Comparison of ENCODE assay signal across 9 cellular contexts in genomic region chr1:154906621-154907081, GRCh38. TPM values are rescaled to one million over a fixed set of nuclear protein-coding genes. Genes with fewer than 3 reads are reported as not detected.
A peak's percentile ranks its signal among the peaks of the same experiment; 100 is the strongest.
DNase-seq lines count a peak whose midpoint lies in the region; ATAC-seq, FAIRE-seq and TF ChIP-seq lines count a peak whose summit lies in the region.
"Had no signal": no experiment of that assay in that cellular context is flagged by ENCODE, and none has a peak within 500 bp of the region (broad histone marks: within the 10 kb centered on the region; RNA-seq: fewer than 3 reads in every experiment).

No MANE protein-coding gene starts in this region.

- H3K36me3 ChIP-seq in effector memory CD4-positive, alpha-beta T cell (ENCODE audit: control insufficient read depth, insufficient read depth, low read length), result no peaks in the 10 kb centered on the region

- no peaks in the 10 kb centered on the region for H3K27me3 ChIP-seq in effector memory CD4-positive, alpha-beta T cell (replicated peaks; ENCODE audit: control insufficient read depth, insufficient read depth, low read length, poor library complexity, severe bottlenecking)

- CTCF ChIA-PET in activated CD8-positive, alpha-beta T cell treated with anti-CD3 and anti-CD28 coated beads for 36 hours (lab: Charles Lee), result interaction anchor here (0.6 to 2.8 kb wide), 7 partner anchors 15 to 115 kb away, joined by 3 to 9 read pairs (median 3); partner anchors contain the start of gene PMVK
- CTCF ChIA-PET in activated CD8-positive, alpha-beta T cell treated with anti-CD3 and anti-CD28 coated beads, Interleukin-2, amount 10 ng/mL, durations not matched to agents 7 days and 5 days (lab: Charles Lee), result interaction anchor here (1.0 to 1.4 kb wide), 2 partner anchors 93 to 178 kb away, joined by 3 to 4 read pairs; no protein-coding TSS in a partner anchor
- CTCF ChIA-PET in WTC11 (lab: Charles Lee), result interaction anchor here (0.5 to 2.4 kb wide), 16 partner anchors 15 to 347 kb away, joined by 3 to 14 read pairs (median 6); partner anchors contain the start of genes ADAM15 and PMVK

- H3K36me3 Mint-ChIP-seq in activated CD8-positive, alpha-beta T cell treated with anti-CD3 and anti-CD28 coated beads for 36 hours (ENCODE audit: low read depth), result no peaks in the 10 kb centered on the region
- H3K36me3 Mint-ChIP-seq in activated CD8-positive, alpha-beta T cell treated with anti-CD3 and anti-CD28 coated beads, Interleukin-2, amount 10 ng/mL, durations not matched to agents 7 days and 5 days (ENCODE audit: low read depth), result no peaks in the 10 kb centered on the region
- H3K36me3 Mint-ChIP-seq in WTC11, result peaks cover 19% of the 10 kb centered on the region

- TF ChIP-seq CTCF in activated CD8-positive, alpha-beta T cell treated with anti-CD3 and anti-CD28 coated beads for 36 hours (IDR thresholded peaks at IDR 0.05), result peak; percentile 32
- no peak for TF ChIP-seq CTCF in WTC11 (IDR thresholded peaks at IDR 0.05)

- no peak for DNase-seq in activated CD8-positive, alpha-beta T cell treated with anti-CD3 and anti-CD28 coated beads for 36 hours
- no peak for DNase-seq in activated CD8-positive, alpha-beta T cell treated with anti-CD3 and anti-CD28 coated beads, Interleukin-2, amount 10 ng/mL, durations not matched to agents 7 days and 5 days
- DNase-seq in WTC11 (ENCODE audit: low spot score), result peak; percentile 15
- no peak for DNase-seq in left ventricle myocardium superior
- DNase-seq in GM12891 (ENCODE audit: insufficient read length, low spot score), result no peak
- DNase-seq in effector memory CD4-positive, alpha-beta T cell, result no peak

- no peak for TF ChIP-seq POLR2A in GM12891 (IDR thresholded peaks at IDR 0.05; ENCODE audit: low read depth, low read length)

- H3K27me3 Mint-ChIP-seq in activated CD8-positive, alpha-beta T cell treated with anti-CD3 and anti-CD28 coated beads for 36 hours, result no peaks in the 10 kb centered on the region
- H3K27me3 Mint-ChIP-seq in activated CD8-positive, alpha-beta T cell treated with anti-CD3 and anti-CD28 coated beads, Interleukin-2, amount 10 ng/mL, durations not matched to agents 7 days and 5 days (ENCODE audit: low read depth), result peaks cover 3% of the 10 kb centered on the region
- peaks cover 8% of the 10 kb centered on the region for H3K27me3 Mint-ChIP-seq in WTC11 (ENCODE audit: low read depth)
- H3K27me3 Mint-ChIP-seq: CD4-positive, CD25-positive, alpha-beta regulatory T cell had no signal

- no peak overlapping the region for H3K4me3 Mint-ChIP-seq in activated CD8-positive, alpha-beta T cell treated with anti-CD3 and anti-CD28 coated beads for 36 hours
- no peak overlapping the region for H3K4me3 Mint-ChIP-seq in activated CD8-positive, alpha-beta T cell treated with anti-CD3 and anti-CD28 coated beads, Interleukin-2, amount 10 ng/mL, durations not matched to agents 7 days and 5 days
- H3K4me3 Mint-ChIP-seq in WTC11, result no peak overlapping the region
- H3K4me3 Mint-ChIP-seq: CD4-positive, CD25-positive, alpha-beta regulatory T cell had no signal

- no peak for FAIRE-seq in GM12891 (lab: Jason Lieb, UNC)

- no peak overlapping the region for H3K4me3 ChIP-seq in effector memory CD4-positive, alpha-beta T cell (ENCODE audit: insufficient read depth, low read depth, low read length, poor library complexity, severe bottlenecking)

- no peak overlapping the region for H3K27ac Mint-ChIP-seq in activated CD8-positive, alpha-beta T cell treated with anti-CD3 and anti-CD28 coated beads for 36 hours
- no peak overlapping the region for H3K27ac Mint-ChIP-seq in activated CD8-positive, alpha-beta T cell treated with anti-CD3 and anti-CD28 coated beads, Interleukin-2, amount 10 ng/mL, durations not matched to agents 7 days and 5 days
- no peak overlapping the region for H3K27ac Mint-ChIP-seq in WTC11

- H3K9me3 ChIP-seq in effector memory CD4-positive, alpha-beta T cell (ENCODE audit: control insufficient read depth, low read length), result no peaks in the 10 kb centered on the region

- intact Hi-C loops in activated CD8-positive, alpha-beta T cell treated with anti-CD3 and anti-CD28 coated beads for 36 hours (cut with micrococcal nuclease), result no loop called here
- intact Hi-C loops in left ventricle myocardium superior (cut with micrococcal nuclease), result no loop called here

- H3K4me1 Mint-ChIP-seq in activated CD8-positive, alpha-beta T cell treated with anti-CD3 and anti-CD28 coated beads for 36 hours (ENCODE audit: low read depth), result no peaks in the 10 kb centered on the region
- no peaks in the 10 kb centered on the region for H3K4me1 Mint-ChIP-seq in activated CD8-positive, alpha-beta T cell treated with anti-CD3 and anti-CD28 coated beads, Interleukin-2, amount 10 ng/mL, durations not matched to agents 7 days and 5 days (ENCODE audit: low read depth)
- no peaks in the 10 kb centered on the region for H3K4me1 Mint-ChIP-seq in WTC11
- H3K4me1 Mint-ChIP-seq: CD4-positive, CD25-positive, alpha-beta regulatory T cell had no signal

- POLR2A ChIA-PET in activated CD8-positive, alpha-beta T cell treated with anti-CD3 and anti-CD28 coated beads for 36 hours (lab: Charles Lee), result no interaction called here
- POLR2A ChIA-PET in activated CD8-positive, alpha-beta T cell treated with anti-CD3 and anti-CD28 coated beads, Interleukin-2, amount 10 ng/mL, durations not matched to agents 7 days and 5 days (lab: Charles Lee), result no interaction called here
- POLR2A ChIA-PET in WTC11 (lab: Charles Lee), result no interaction called here

- H3K4me1 ChIP-seq in effector memory CD4-positive, alpha-beta T cell (ENCODE audit: control insufficient read depth, insufficient read depth, low read length, poor library complexity, severe bottlenecking), result no peaks in the 10 kb centered on the region

- H3K27ac ChIP-seq in effector memory CD4-positive, alpha-beta T cell (ENCODE audit: insufficient read depth, low read length, poor library complexity, severe bottlenecking), result no peak overlapping the region

- ATAC-seq in activated CD8-positive, alpha-beta T cell treated with anti-CD3 and anti-CD28 coated beads for 36 hours, result no peak
- no peak for ATAC-seq in activated CD8-positive, alpha-beta T cell treated with anti-CD3 and anti-CD28 coated beads, Interleukin-2, amount 10 ng/mL, durations not matched to agents 7 days and 5 days
- ATAC-seq in WTC11, result peak; percentile 81
- ATAC-seq in left ventricle myocardium superior, result peak; percentile 64
- ATAC-seq in GM21390 (IDR thresholded peaks at IDR 0.05; ENCODE audit: unreplicated experiment), result no peak
- ATAC-seq in GM21737 (IDR thresholded peaks at IDR 0.05; ENCODE audit: unreplicated experiment), result no peak

- H3K9me3 Mint-ChIP-seq in activated CD8-positive, alpha-beta T cell treated with anti-CD3 and anti-CD28 coated beads for 36 hours, result no peaks in the 10 kb centered on the region
- no peaks in the 10 kb centered on the region for H3K9me3 Mint-ChIP-seq in activated CD8-positive, alpha-beta T cell treated with anti-CD3 and anti-CD28 coated beads, Interleukin-2, amount 10 ng/mL, durations not matched to agents 7 days and 5 days (ENCODE audit: insufficient read depth)
- H3K9me3 Mint-ChIP-seq in WTC11, result peaks cover 35% of the 10 kb centered on the region
- H3K9me3 Mint-ChIP-seq: CD4-positive, CD25-positive, alpha-beta regulatory T cell had no signal

TF ChIP-seq in WTC11, 78 proteins besides CTCF, POLR2A, EP300 and RAD21 (continues in another document):
- TF ChIP-seq TEAD4 (CRISPR knock-in tag; IDR thresholded peaks at IDR 0.05) (no peak), HMGA2 (CRISPR knock-in tag; IDR thresholded peaks at IDR 0.05) (no peak), SOX15 (CRISPR knock-in tag; IDR thresholded peaks at IDR 0.05) (no peak), ATF1 (CRISPR knock-in tag; IDR thresholded peaks at IDR 0.05) (no peak)

TF ChIP-seq in GM12891, 5 proteins besides CTCF, POLR2A, EP300 and RAD21:
- TF ChIP-seq POU2F2 (IDR thresholded peaks at IDR 0.05; ENCODE audit: low read depth, low read length), result no peak
- TF ChIP-seq PAX5 (IDR thresholded peaks at IDR 0.05; ENCODE audit: insufficient read depth, low read length, severe bottlenecking), result no peak
- no peak for TF ChIP-seq TAF1 (IDR thresholded peaks at IDR 0.05; ENCODE audit: low read depth, low read length)
- no peak for TF ChIP-seq SPI1 (IDR thresholded peaks at IDR 0.05; ENCODE audit: low read depth, low read length)
- no peak for TF ChIP-seq POLR2AphosphoS5 (IDR thresholded peaks at IDR 0.05; ENCODE audit: low read depth, low read length)

RNA-seq across cellular contexts. Expression of gene PMVK, which starts 29.9 kb away (rescaled TPM):
- 10 to 100 TPM; 32.3 to 33.2 TPM for total RNA-seq in activated CD8-positive, alpha-beta T cell treated with anti-CD3 and anti-CD28 coated beads for 36 hours
- 10 to 100 TPM; 40.9 to 43.8 TPM for total RNA-seq in activated CD8-positive, alpha-beta T cell treated with anti-CD3 and anti-CD28 coated beads, Interleukin-2, amount 10 ng/mL, durations not matched to agents 7 days and 5 days
- 26.8 to 38.7 TPM (median 36.8 TPM) in 3 replicates for total RNA-seq in WTC11 (2021)
- 66.6 TPM for total RNA-seq in left ventricle myocardium superior
- 58.1 TPM for polyA plus RNA-seq in GM12891 (2012; ENCODE audit: low read depth, missing spikeins)

RNA-seq across cellular contexts. Expression of gene KCNN3, which starts 36.6 kb away (rescaled TPM):
- under 1 TPM in 1 of 2 experiments, not detected in 1; 0.11 TPM for total RNA-seq in activated CD8-positive, alpha-beta T cell treated with anti-CD3 and anti-CD28 coated beads for 36 hours
- not detected for total RNA-seq in activated CD8-positive, alpha-beta T cell treated with anti-CD3 and anti-CD28 coated beads, Interleukin-2, amount 10 ng/mL, durations not matched to agents 7 days and 5 days
- total RNA-seq in WTC11 (2021), result 1.3 to 2.1 TPM (median 1.9 TPM) in 3 replicates
- total RNA-seq in left ventricle myocardium superior, result 4.0 TPM
- 8.7 TPM for polyA plus RNA-seq in GM12891 (2012; ENCODE audit: low read depth, missing spikeins)
- polyA plus RNA-seq: CD4-positive, CD25-positive, alpha-beta regulatory T cell had no signal

RNA-seq across cellular contexts. Expression of gene PBXIP1, which starts 49.2 kb away (rescaled TPM):
- 10 to 100 TPM; 17.7 to 19.4 TPM for total RNA-seq in activated CD8-positive, alpha-beta T cell treated with anti-CD3 and anti-CD28 coated beads for 36 hours
- total RNA-seq in activated CD8-positive, alpha-beta T cell treated with anti-CD3 and anti-CD28 coated beads, Interleukin-2, amount 10 ng/mL, durations not matched to agents 7 days and 5 days, result 10 to 100 TPM; 44.5 to 48.2 TPM
- total RNA-seq in WTC11 (2021), result 26.5 to 30.7 TPM (median 28.4 TPM) in 3 replicates
- 60.4 TPM for total RNA-seq in left ventricle myocardium superior
- polyA plus RNA-seq in GM12891 (2012; ENCODE audit: low read depth, missing spikeins), result 34.1 TPM

RNA-seq across cellular contexts. Expression of gene PYGO2, which starts 54.9 kb away (rescaled TPM):
- 10 to 100 TPM; 21.2 to 21.8 TPM for total RNA-seq in activated CD8-positive, alpha-beta T cell treated with anti-CD3 and anti-CD28 coated beads for 36 hours
- total RNA-seq in activated CD8-positive, alpha-beta T cell treated with anti-CD3 and anti-CD28 coated beads, Interleukin-2, amount 10 ng/mL, durations not matched to agents 7 days and 5 days, result 10 to 100 TPM; 40.2 to 43.9 TPM
- 37.4 to 38.8 TPM (median 38.0 TPM) in 3 replicates for total RNA-seq in WTC11 (2021)
- 14.7 TPM for total RNA-seq in left ventricle myocardium superior
- polyA plus RNA-seq in GM12891 (2012; ENCODE audit: low read depth, missing spikeins), result 17.5 TPM

Comparison
In these comparisons a context has a peak if more than half of its experiments do, and no peak if none do; other contexts are left out.
1. ATAC-seq: peak in WTC11 (single experiment) and left ventricle myocardium superior (single experiment); none in activated CD8-positive, alpha-beta T cell treated with anti-CD3 and anti-CD28 coated beads for 36 hours (single experiment), activated CD8-positive, alpha-beta T cell treated with anti-CD3 and anti-CD28 coated beads, Interleukin-2, amount 10 ng/mL, durations not matched to agents 7 days and 5 days (single experiment), GM21390 (single experiment) and GM21737 (single experiment).